ENCODE assay signal across 8 cellular contexts in genomic region chr2:233422050-233422639, GRCh38.
DNase-seq lines count a peak whose midpoint lies in the region; ATAC-seq and TF ChIP-seq lines count a peak whose summit lies in the region.

No MANE protein-coding gene starts in this region.

- peaks cover 3% of the 10 kb centered on the region for H3K27me3 Mint-ChIP-seq in activated naive CD8-positive, alpha-beta T cell treated with anti-CD3 and anti-CD28 coated beads, Interleukin-2, amount 50 U/mL, for 24 hours

- H3K9me3 Mint-ChIP-seq in activated naive CD8-positive, alpha-beta T cell treated with anti-CD3 and anti-CD28 coated beads, Interleukin-2, amount 50 U/mL, for 24 hours, result peaks cover 11% of the 10 kb centered on the region

- H3K4me3 ChIP-seq in Peyer's patch, result no peak overlapping the region
- no peak overlapping the region for H3K4me3 ChIP-seq in aorta (ENCODE audit: low read length in 2 of 2)

- H3K36me3 ChIP-seq in Peyer's patch (no peaks in the 10 kb centered on the region), aorta (ENCODE audit: control insufficient read depth in 1 of 2, insufficient read depth in 2 of 2, low read length in 1 of 2) (no peaks in the 10 kb centered on the region)

- WGBS in aorta, 2 donors, result 82 to 83% methylated on average over 13 of the region's 13 CpGs

- H3K27ac ChIP-seq in Peyer's patch (peak overlapping the region; percentile 69 to 90 (median 78)), aorta (ENCODE audit: low read depth in 1 of 2, low read length in 2 of 2) (no peak overlapping the region)

- H3K4me1 ChIP-seq in Peyer's patch (peaks cover 12 to 59% (median 19%) of the 10 kb centered on the region in 4 donors), aorta (ENCODE audit: control insufficient read depth in 1 of 2, insufficient read depth in 2 of 2, low read length in 2 of 2) (peaks cover 3 to 6% of the 10 kb centered on the region in 2 donors)

- no peak for TF ChIP-seq CTCF in Peyer's patch (IDR thresholded peaks at IDR 0.05)

- ATAC-seq in GM19043 (IDR thresholded peaks at IDR 0.05; ENCODE audit: low read depth, unreplicated experiment) (peak; percentile 67), HG02973 (IDR thresholded peaks at IDR 0.05; ENCODE audit: unreplicated experiment) (peak; percentile 62), aorta (ENCODE audit: low FRiP score) (no peak)
- ATAC-seq in activated naive CD8-positive, alpha-beta T cell treated with anti-CD3 and anti-CD28 coated beads, Interleukin-2, amount 50 U/mL, for 24 hours, result peak; percentile 37

- H3K27me3 ChIP-seq in Peyer's patch (no peaks in the 10 kb centered on the region), aorta (ENCODE audit: control insufficient read depth in 1 of 2, insufficient read depth in 2 of 2, low read length in 1 of 2) (no peaks in the 10 kb centered on the region)

- peak overlapping the region; percentile 72 for H3K4me3 Mint-ChIP-seq in activated naive CD8-positive, alpha-beta T cell treated with anti-CD3 and anti-CD28 coated beads, Interleukin-2, amount 50 U/mL, for 24 hours

- intact Hi-C loops in aorta (cut with DNase I), result no loop called here

- DNase-seq in Peyer's patch (peak; percentile 80 to 92 (median 89)), aorta (no peak), NCI-H226 (no peak), superior temporal gyrus (ENCODE audit: extremely low spot score) (no peak)
- peak; percentile 61 for DNase-seq in activated naive CD8-positive, alpha-beta T cell treated with anti-CD3 and anti-CD28 coated beads, Interleukin-2, amount 50 U/mL, for 24 hours
- DNase-seq in stimulated activated CD4-positive, alpha-beta T cell treated with anti-CD3 and anti-CD28 coated beads, Interleukin-2, amount 100 ng/mL, for 24 hours, result peak; percentile 50 to 59

- no peak for TF ChIP-seq POLR2A in Peyer's patch (IDR thresholded peaks at IDR 0.05)

- H3K27ac Mint-ChIP-seq in activated naive CD8-positive, alpha-beta T cell treated with anti-CD3 and anti-CD28 coated beads, Interleukin-2, amount 50 U/mL, for 24 hours, result peak overlapping the region; percentile 88

- peaks cover 97% of the 10 kb centered on the region for H3K4me1 Mint-ChIP-seq in activated naive CD8-positive, alpha-beta T cell treated with anti-CD3 and anti-CD28 coated beads, Interleukin-2, amount 50 U/mL, for 24 hours

- H3K36me3 Mint-ChIP-seq in activated naive CD8-positive, alpha-beta T cell treated with anti-CD3 and anti-CD28 coated beads, Interleukin-2, amount 50 U/mL, for 24 hours (ENCODE audit: low read depth), result peaks cover 55% of the 10 kb centered on the region

- H3K9me3 ChIP-seq in Peyer's patch, result no peaks in the 10 kb centered on the region
- no peaks in the 10 kb centered on the region for H3K9me3 ChIP-seq in aorta (ENCODE audit: control insufficient read depth, low read length)

Comparison
In these comparisons a context has a peak if more than half of its experiments do, and no peak if none do; other contexts are left out.
1. DNase-seq: peak in Peyer's patch (3 of 3), activated naive CD8-positive, alpha-beta T cell treated with anti-CD3 and anti-CD28 coated beads, Interleukin-2, amount 50 U/mL, for 24 hours (single experiment) and stimulated activated CD4-positive, alpha-beta T cell treated with anti-CD3 and anti-CD28 coated beads, Interleukin-2, amount 100 ng/mL, for 24 hours (2 of 2); none in aorta (0 of 2), NCI-H226 (single experiment) and superior temporal gyrus (single experiment).
2. H3K27ac ChIP-seq: peak in Peyer's patch (4 of 4); none in aorta (0 of 2).